In the genomic region with DNA sequence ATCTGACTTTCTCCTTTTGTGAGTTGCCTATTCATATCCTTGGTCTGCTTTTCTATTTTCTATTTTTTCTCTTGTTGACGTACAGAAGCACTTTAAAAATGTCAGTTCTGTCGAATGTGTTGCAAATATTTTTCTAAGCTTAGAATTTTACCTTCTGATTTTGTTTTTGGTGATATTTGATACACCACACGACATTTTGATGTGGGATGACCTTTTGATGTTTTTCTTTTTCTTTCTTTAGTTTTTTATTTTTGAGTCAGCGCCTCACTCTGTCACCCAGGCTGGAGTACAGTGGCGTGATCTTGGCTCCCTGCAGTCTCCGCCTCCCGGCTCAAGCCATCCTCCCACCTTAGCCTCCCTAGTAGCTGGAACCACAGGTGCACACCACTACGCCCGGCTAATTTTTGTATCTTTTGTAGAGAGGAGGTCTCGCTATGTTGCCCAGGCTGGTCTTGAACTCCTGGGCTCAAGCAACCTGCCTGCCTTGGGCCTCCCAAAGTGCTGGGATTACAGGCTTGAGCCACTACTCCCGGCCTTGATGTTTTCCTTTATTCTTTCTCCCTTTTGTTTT, we compare ENCODE assay signal across 8 cellular contexts. TPM values are rescaled to one million over a fixed set of nuclear protein-coding genes. Genes with fewer than 3 reads are reported as not detected.
DNase-seq lines count a peak whose midpoint lies in the region; ATAC-seq and TF ChIP-seq lines count a peak whose summit lies in the region.

No MANE protein-coding gene starts in this region.

- POLR2A ChIA-PET in activated naive CD8-positive, alpha-beta T cell treated with anti-CD3 and anti-CD28 coated beads, Interleukin-2, amount 10 ng/mL, durations not matched to agents 7 days and 5 days (lab: Charles Lee): interaction anchor here (0.5 to 2.4 kb wide), 6 partner anchors 19 to 266 kb away, joined by 3 to 17 read pairs (median 3); partner anchors contain the start of gene WSB1

- DNase-seq in activated CD4-positive, alpha-beta T cell treated with anti-CD3 and anti-CD28 coated beads for 48 hours: peak; percentile 50
- no peak for DNase-seq in activated CD4-positive, alpha-beta T cell treated with anti-CD3 and anti-CD28 coated beads, Interleukin-2, amount 50 U/mL, for 4 hours
- no peak for DNase-seq in activated naive CD8-positive, alpha-beta T cell treated with anti-CD3 and anti-CD28 coated beads, Interleukin-2, amount 10 ng/mL, durations not matched to agents 7 days and 5 days
- DNase-seq in tibial artery: peak in 1 of 2 donors; percentile 77
- no peak for DNase-seq in DMS79 (lab: John Stamatoyannopoulos, UW)
- no peak for DNase-seq in retina

- H3K4me3 Mint-ChIP-seq in activated naive CD8-positive, alpha-beta T cell treated with anti-CD3 and anti-CD28 coated beads, Interleukin-2, amount 10 ng/mL, durations not matched to agents 7 days and 5 days: peak overlapping the region; percentile 67

- no peak for TF ChIP-seq CTCF in tibial artery (IDR thresholded peaks at IDR 0.05)

- no peaks in the 10 kb centered on the region for H3K9me3 ChIP-seq in tibial artery

- H3K27me3 ChIP-seq in layer of hippocampus (ENCODE audit: control insufficient read depth, insufficient read depth, low read length) (no peaks in the 10 kb centered on the region), tibial artery (no peaks in the 10 kb centered on the region)

- no peak for ATAC-seq in activated naive CD8-positive, alpha-beta T cell treated with anti-CD3 and anti-CD28 coated beads, Interleukin-2, amount 10 ng/mL, durations not matched to agents 7 days and 5 days (ENCODE audit: low read depth)
- ATAC-seq in GM21529 (IDR thresholded peaks at IDR 0.05; ENCODE audit: unreplicated experiment): no peak

- no peaks in the 10 kb centered on the region for H3K9me3 Mint-ChIP-seq in activated naive CD8-positive, alpha-beta T cell treated with anti-CD3 and anti-CD28 coated beads, Interleukin-2, amount 10 ng/mL, durations not matched to agents 7 days and 5 days

- no peaks in the 10 kb centered on the region for H3K27me3 Mint-ChIP-seq in activated naive CD8-positive, alpha-beta T cell treated with anti-CD3 and anti-CD28 coated beads, Interleukin-2, amount 10 ng/mL, durations not matched to agents 7 days and 5 days

- H3K36me3 Mint-ChIP-seq in activated naive CD8-positive, alpha-beta T cell treated with anti-CD3 and anti-CD28 coated beads, Interleukin-2, amount 10 ng/mL, durations not matched to agents 7 days and 5 days: no peaks in the 10 kb centered on the region

- H3K4me1 Mint-ChIP-seq in activated naive CD8-positive, alpha-beta T cell treated with anti-CD3 and anti-CD28 coated beads, Interleukin-2, amount 10 ng/mL, durations not matched to agents 7 days and 5 days: peaks cover 11% of the 10 kb centered on the region

- peaks cover 6 to 24% (median 12%) of the 10 kb centered on the region in 4 donors for H3K4me1 ChIP-seq in tibial artery

- no peaks in the 10 kb centered on the region for H3K36me3 ChIP-seq in tibial artery

- peak overlapping the region; percentile 66 for H3K27ac Mint-ChIP-seq in activated naive CD8-positive, alpha-beta T cell treated with anti-CD3 and anti-CD28 coated beads, Interleukin-2, amount 10 ng/mL, durations not matched to agents 7 days and 5 days

- H3K4me3 ChIP-seq in tibial artery: peak overlapping the region; percentile 48 to 62

- H3K27ac ChIP-seq in layer of hippocampus (ENCODE audit: low read depth, low read length): peak overlapping the region; percentile 95
- peak overlapping the region; percentile 86 to 95 for H3K27ac ChIP-seq in tibial artery

- intact Hi-C loops in tibial artery (cut with DNase I; ENCODE audit: low total_unique reads): loop anchor here (2.0 kb wide), 3 partner anchors 39 to 97 kb away; partner anchors contain the start of gene WSB1

RNA-seq across cellular contexts. Expression of gene WSB1, which starts 39.6 kb away (rescaled TPM):
- 100 to 1,000 TPM; 171 to 175 TPM for total RNA-seq in activated naive CD8-positive, alpha-beta T cell treated with anti-CD3 and anti-CD28 coated beads, Interleukin-2, amount 10 ng/mL, durations not matched to agents 7 days and 5 days
